8 cellular contexts compared by ENCODE assay signal in genomic region chr2:233354971-233355574, GRCh38. TPM values are rescaled to one million over a fixed set of nuclear protein-coding genes. Genes with fewer than 3 reads are reported as not detected.
DNase-seq lines count a peak whose midpoint lies in the region; ATAC-seq and TF ChIP-seq lines count a peak whose summit lies in the region.

No MANE protein-coding gene starts in this region.

- H3K27me3 ChIP-seq in A673 (replicated peaks; ENCODE audit: insufficient read depth, low read depth, low read length, poor library complexity) (no peaks in the 10 kb centered on the region), Loucy (ENCODE audit: insufficient read depth, low read length, poor library complexity, severe bottlenecking) (no peaks in the 10 kb centered on the region), skeletal muscle tissue (ENCODE audit: control insufficient read depth in 3 of 3, insufficient read depth in 3 of 3, low read length in 3 of 3) (no peaks in the 10 kb centered on the region)

- H3K4me1 Mint-ChIP-seq in activated naive CD8-positive, alpha-beta T cell treated with anti-CD3 and anti-CD28 coated beads for 36 hours = peaks cover 70% of the 10 kb centered on the region

- POLR2A ChIA-PET in A673 (lab: Charles Lee; ENCODE audit: low non-redundant PET) = no interaction called here

- no peak for ATAC-seq in GM19328 (IDR thresholded peaks at IDR 0.05; ENCODE audit: unreplicated experiment)

- CTCF ChIA-PET in A673 (lab: Charles Lee) = no interaction called here

- H3K9me2 ChIP-seq in Loucy (replicated peaks; ENCODE audit: low read depth, low read length) = no peaks in the 10 kb centered on the region

- peak overlapping the region; percentile 85 for H3K4me2 ChIP-seq in Loucy (ENCODE audit: low read depth, low read length, poor library complexity, severe bottlenecking)

- H3K27ac Mint-ChIP-seq in activated naive CD8-positive, alpha-beta T cell treated with anti-CD3 and anti-CD28 coated beads for 36 hours = peak overlapping the region; percentile 74

- no peak overlapping the region for H2AFZ ChIP-seq in Loucy (ENCODE audit: low read length)

- H3K9me3 ChIP-seq in A673 (ENCODE audit: low read depth, low read length, poor library complexity, severe bottlenecking) (no peaks in the 10 kb centered on the region), Loucy (ENCODE audit: insufficient read depth, low read depth, low read length) (no peaks in the 10 kb centered on the region), skeletal muscle tissue (ENCODE audit: control insufficient read depth in 3 of 3, low read length in 3 of 3) (no peaks in the 10 kb centered on the region)

- peaks cover 40% of the 10 kb centered on the region for H3K4me1 ChIP-seq in A673 (ENCODE audit: insufficient read depth, low read length, poor library complexity, severe bottlenecking)
- H3K4me1 ChIP-seq in Loucy (ENCODE audit: insufficient read depth, low read length, poor library complexity, severe bottlenecking) = peaks cover 67% of the 10 kb centered on the region
- peaks cover 19 to 35% (median 29%) of the 10 kb centered on the region in 3 donors for H3K4me1 ChIP-seq in skeletal muscle tissue (ENCODE audit: control insufficient read depth in 3 of 3, insufficient read depth in 3 of 3, low read length in 3 of 3)

- H3K9me3 Mint-ChIP-seq in activated naive CD8-positive, alpha-beta T cell treated with anti-CD3 and anti-CD28 coated beads for 36 hours = no peaks in the 10 kb centered on the region

- H3F3A ChIP-seq in Loucy (ENCODE audit: low read depth) = no peaks in the 10 kb centered on the region

- H3K4me3 Mint-ChIP-seq in activated naive CD8-positive, alpha-beta T cell treated with anti-CD3 and anti-CD28 coated beads for 36 hours = peak overlapping the region; percentile 85

- H3K27me3 Mint-ChIP-seq in activated naive CD8-positive, alpha-beta T cell treated with anti-CD3 and anti-CD28 coated beads for 36 hours = no peaks in the 10 kb centered on the region

- H3K27ac ChIP-seq in A673 (ENCODE audit: low read depth, low read length, poor library complexity, severe bottlenecking) (peak overlapping the region; percentile 39), skeletal muscle tissue (ENCODE audit: low read depth, low read length) (no peak overlapping the region)

- peaks cover 35% of the 10 kb centered on the region for H4K20me1 ChIP-seq in Loucy (ENCODE audit: insufficient read depth, low read length, poor library complexity, severe bottlenecking)

- peaks cover 52% of the 10 kb centered on the region for H3K79me2 ChIP-seq in Loucy (ENCODE audit: insufficient read depth, low read length)

- H3K4me3 ChIP-seq in A673 (ENCODE audit: low read depth, low read length, poor library complexity, severe bottlenecking) (peak overlapping the region; percentile 61), Loucy (ENCODE audit: low read length, poor library complexity, severe bottlenecking) (peak overlapping the region; percentile 76), iPS-11a (ENCODE audit: low read depth, low read length) (peak overlapping the region; percentile 65), skeletal muscle tissue (ENCODE audit: low read length in 3 of 3) (peak overlapping the region; percentile 65 to 76 (median 68))

- DNase-seq in A673 (ENCODE audit: low spot score) (no peak), GM10266 (ENCODE audit: extremely low spot score) (peak; percentile 38), posterior vena cava (ENCODE audit: low spot score) (no peak)
- DNase-seq in activated naive CD8-positive, alpha-beta T cell treated with anti-CD3 and anti-CD28 coated beads for 36 hours = no peak

- peaks cover 42% of the 10 kb centered on the region for H3K36me3 Mint-ChIP-seq in activated naive CD8-positive, alpha-beta T cell treated with anti-CD3 and anti-CD28 coated beads for 36 hours

- H3K36me3 ChIP-seq in A673 (ENCODE audit: insufficient read depth, low read length, poor library complexity, severe bottlenecking) (peaks cover 17% of the 10 kb centered on the region), Loucy (ENCODE audit: insufficient read depth, low read length) (no peaks in the 10 kb centered on the region), skeletal muscle tissue (ENCODE audit: control insufficient read depth in 3 of 3, insufficient read depth in 3 of 3, low read length in 3 of 3) (no peaks in the 10 kb centered on the region)

- TF ChIP-seq CTCF in A673 (conservative IDR thresholded peaks at IDR 0.05; ENCODE audit: low read depth, low read length) (no peak), GM10266 (IDR thresholded peaks at IDR 0.05; ENCODE audit: control insufficient read depth, insufficient read depth, low read depth, missing control alignments) (no peak), Loucy (conservative IDR thresholded peaks at IDR 0.05; ENCODE audit: low read length) (no peak)

- no TSS peak for BruUV-seq in A673 (replicated peaks; lab: Mats Ljungman, UMichigan)

- intact Hi-C loops in A673 (cut with micrococcal nuclease; ENCODE audit: unreplicated experiment) (no loop called here), posterior vena cava (cut with DNase I) (loop anchor here (5.0 to 10.0 kb wide), 2 partner anchors 90 to 92 kb away; no protein-coding TSS in a partner anchor)

- H3K9ac ChIP-seq in Loucy (ENCODE audit: low read depth, low read length, poor library complexity, severe bottlenecking) = peak overlapping the region; percentile 62
- H3K9ac ChIP-seq in skeletal muscle tissue (ENCODE audit: low read depth in 1 of 3, low read length in 3 of 3) = peak overlapping the region; percentile 55 to 75 (median 66)

RNA-seq across cellular contexts. Expression of gene DGKD, which starts 0.8 kb away (rescaled TPM):
- total RNA-seq in A673 (2021) = 106 and 128 TPM in 2 replicates
- 10 to 100 TPM; 63.2 to 76.0 TPM for total RNA-seq in activated naive CD8-positive, alpha-beta T cell treated with anti-CD3 and anti-CD28 coated beads for 36 hours
- 17.2 TPM for total RNA-seq in skeletal muscle tissue
- 10 to 100 TPM; 38.1 to 40.3 TPM for total RNA-seq in posterior vena cava

RNA-seq across cellular contexts. Expression of gene SAG, which starts 47.5 kb away (rescaled TPM):
- 1.3 and 2.4 TPM in 2 replicates for total RNA-seq in A673 (2021)
- under 1 TPM in 1 of 2 experiments, not detected in 1; 0.31 TPM for total RNA-seq in activated naive CD8-positive, alpha-beta T cell treated with anti-CD3 and anti-CD28 coated beads for 36 hours
- total RNA-seq in skeletal muscle tissue = not detected
- total RNA-seq in posterior vena cava = not detected
